9 cellular contexts compared by ENCODE assay signal in the genomic region with DNA sequence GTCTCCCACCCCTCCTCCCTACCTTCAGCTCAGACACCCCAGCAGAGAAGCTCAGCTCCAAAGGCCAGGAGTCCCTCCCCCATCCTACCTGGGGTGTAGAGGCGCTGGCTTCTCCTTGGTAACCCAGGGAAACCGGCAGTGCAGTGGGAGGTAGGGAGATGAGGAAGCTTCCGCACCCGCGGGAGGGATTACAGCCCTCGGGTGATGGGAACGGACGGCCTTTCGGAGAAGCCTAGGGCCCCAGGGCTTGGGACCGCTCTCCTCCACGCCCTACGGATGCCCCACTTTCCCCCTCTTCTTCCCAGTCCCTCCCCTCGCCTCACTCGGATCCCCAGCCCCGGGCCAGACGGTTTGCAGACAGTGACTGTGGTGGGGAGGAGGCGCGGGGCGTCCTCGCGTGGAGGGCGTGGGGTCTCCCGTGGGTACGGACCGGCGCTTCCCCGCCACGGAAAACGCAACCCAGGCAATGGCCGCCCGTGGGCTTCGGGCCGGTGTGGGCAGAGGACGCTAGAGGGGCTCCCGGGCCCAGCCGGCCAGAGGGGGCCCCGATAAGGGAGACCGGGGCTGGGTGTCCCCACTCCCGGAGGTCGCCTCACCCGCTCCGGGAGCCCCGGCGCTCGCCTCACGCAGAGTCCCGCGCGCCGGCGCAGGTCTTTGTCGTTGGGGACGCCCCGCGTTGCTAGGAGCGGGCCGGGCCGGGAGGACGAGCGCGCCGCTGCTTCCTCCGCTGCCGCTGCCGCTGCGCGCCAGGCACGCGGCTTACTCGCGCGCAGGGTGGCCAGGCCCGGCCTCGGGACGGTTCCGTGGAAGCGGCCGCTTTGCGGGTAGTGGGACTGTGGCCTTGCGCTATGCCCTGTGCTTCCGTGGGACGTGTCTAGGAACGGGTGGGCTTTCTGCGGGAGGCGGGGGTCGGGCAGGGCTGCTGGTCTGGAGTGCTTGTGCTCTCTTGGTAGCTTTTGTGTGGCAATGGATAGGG. TPM values are rescaled to one million over a fixed set of nuclear protein-coding genes. Genes with fewer than 3 reads are reported as not detected.
DNase-seq lines count a peak whose midpoint lies in the region; ATAC-seq, FAIRE-seq and TF ChIP-seq lines count a peak whose summit lies in the region.
"Had no signal": no experiment of that assay in that cellular context is flagged by ENCODE, and none has a peak within 500 bp of the region (broad histone marks: within the 10 kb centered on the region; RNA-seq: fewer than 3 reads in every experiment).

No MANE protein-coding gene starts in this region.

- H3K27ac ChIP-seq in HL-60 (replicated peaks), result no peak overlapping the region
- peak overlapping the region; percentile 29 for H3K27ac ChIP-seq in cingulate gyrus (ENCODE audit: low read depth, low read length)
- no peak overlapping the region for H3K27ac ChIP-seq in HepG2 (ENCODE audit: extremely low read length, insufficient read depth, low read length)

- peaks cover 10 to 14% of the 10 kb centered on the region in 2 experiments; a peak in 4 of 5 replicates for H3K36me3 ChIP-seq in HepG2 (replicated peaks in 1 of 2; ENCODE audit: control insufficient read depth in 1 of 2, insufficient read depth in 2 of 2, low read length in 2 of 2)

- no peaks in the 10 kb centered on the region for H3K4me1 ChIP-seq in HepG2 (ENCODE audit: insufficient read depth, low read length)

- CTCF ChIA-PET in AG04449 (lab: Yijun Ruan, JAX) (interaction anchor here (1.0 to 16.0 kb wide), 5 partner anchors 8 to 199 kb away, joined by 3 to 158 read pairs (median 4); partner anchors contain the start of genes AARS2, NFKBIE and TMEM151B), HepG2 (lab: Yijun Ruan, JAX; ENCODE audit: low intra/inter-chr PET ratio, low total read pairs) (no interaction called here)

- TF ChIP-seq POLR2A in HepG2 (IDR thresholded peaks at IDR 0.05; ENCODE audit: insufficient read depth in 1 of 2, low read depth in 2 of 2, low read length in 2 of 2), result no peak

- DNase-seq in AG04449 (ENCODE audit: low read depth, low spot score) (no peak), HL-60 (ENCODE audit: low read depth in 1 of 2, low spot score in 1 of 2) (peak in 1 of 2 experiments; percentile 28), HepG2 (ENCODE audit: low spot score) (no peak), RKO (ENCODE audit: low spot score) (no peak), NCI-H1048 (lab: John Stamatoyannopoulos, UW) (no peak)
- peak; percentile 40 for DNase-seq in activated CD4-positive, alpha-beta T cell treated with anti-CD3 and anti-CD28 coated beads for 1 hour
- DNase-seq in stimulated activated CD4-positive, alpha-beta T cell treated with anti-CD3 and anti-CD28 coated beads, Interleukin-4, amount 100 ng/mL, for 4 hours, result peak; percentile 33 to 60

- TF ChIP-seq EP300 in HepG2 (IDR thresholded peaks at IDR 0.05; ENCODE audit: low read depth in 2 of 2, low read length in 2 of 2) (no peak), HepG2 (CRISPR knock-in tag; IDR thresholded peaks at IDR 0.05; ENCODE audit: borderline replicate concordance) (no peak)

- no peak overlapping the region for H3K9ac ChIP-seq in HepG2 (ENCODE audit: insufficient read depth, low read depth, low read length)

- no peaks in the 10 kb centered on the region for H3K79me2 ChIP-seq in HepG2 (ENCODE audit: insufficient read depth, low read length)

- POLR2A ChIA-PET in AG04449 (lab: Yijun Ruan, JAX) (interaction anchor here (1.6 kb wide), 1 partner anchor 12 kb away, joined by 5 read pairs; no protein-coding TSS in a partner anchor), HepG2 (lab: Yijun Ruan, JAX) (interaction anchor here (1.2 to 1.4 kb wide), 2 partner anchors 15 to 41 kb away, joined by 3 to 5 read pairs; partner anchors contain the start of gene AARS2)

- in situ Hi-C loops in HepG2 (cut with HindIII; ENCODE audit: extremely low pct_ligation_motif_present, low pct_unique_long_range_greater_than_20kb), result no loop called here

- ATAC-seq in HepG2, result peak; percentile 27

- no peak for TF ChIP-seq RAD21 in HepG2 (CRISPR knock-in tag; IDR thresholded peaks at IDR 0.05)

- WGBS in HepG2 (ENCODE audit: low lambda C conversion rate), result 65% methylated on average over 66 of the region's 86 CpGs

- H3K9me3 ChIP-seq in HepG2 (ENCODE audit: low read length), result no peaks in the 10 kb centered on the region

- no peak overlapping the region for H2AFZ ChIP-seq in HepG2 (ENCODE audit: low read length)

- peak overlapping the region; percentile 34 for H3K4me2 ChIP-seq in HepG2 (ENCODE audit: low read depth, low read length)

- BruUV-seq in HepG2 (replicated peaks; lab: Mats Ljungman, UMichigan), result no TSS peak

- H3K27me3 ChIP-seq in HL-60 (ENCODE audit: insufficient read depth, poor library complexity, severe bottlenecking) (peaks cover 27% of the 10 kb centered on the region), HepG2 (ENCODE audit: control insufficient read depth in 1 of 2, insufficient read depth in 2 of 2, low read length in 2 of 2) (peaks cover 0 to 17% of the 10 kb centered on the region in 2 experiments; a peak in 2 of 5 replicates)

- no peak for FAIRE-seq in HepG2 (lab: Jason Lieb, UNC)

- peak overlapping the region; percentile 43 for H3K4me3 ChIP-seq in AG04449 (ENCODE audit: low read depth, low read length)
- H3K4me3 ChIP-seq in HL-60 (replicated peaks; ENCODE audit: insufficient read depth, low read length), result peak overlapping the region; percentile 38
- H3K4me3 ChIP-seq in HepG2 (replicated peaks in 1 of 3; ENCODE audit: insufficient read depth in 1 of 3, low read depth in 2 of 3, low read length in 3 of 3), result peak overlapping the region in 1 of 3 experiments; percentile 39; a peak in 2 of 6 replicates

- TF ChIP-seq CTCF in AG04449 (IDR thresholded peaks at IDR 0.05; ENCODE audit: insufficient read depth, low read length, missing control alignments) (no peak), HL-60 (IDR thresholded peaks at IDR 0.05; ENCODE audit: insufficient read depth, low read length) (no peak), HepG2 (CRISPR knock-in tag; IDR thresholded peaks at IDR 0.05) (no peak)

- intact Hi-C loops in HepG2 (cut with micrococcal nuclease; ENCODE audit: unreplicated experiment), result loop anchor here (1.0 kb wide), 1 partner anchor 23 kb away; no protein-coding TSS in a partner anchor

- no peaks in the 10 kb centered on the region for H4K20me1 ChIP-seq in HepG2 (ENCODE audit: insufficient read depth, low read length)

RNA-seq across cellular contexts. Expression of gene AARS2, which starts 15.8 kb away (rescaled TPM):
- total RNA-seq in HepG2 (2016; rRNA removed; fragmentation: Illumina TruSeq; extraction: Trizol), result 13.7 and 24.1 TPM in 2 replicates
- total RNA-seq in HepG2 (2016; cell fraction: cytosol; rRNA removed; fragmentation: Illumina TruSeq; extraction: Trizol; ENCODE audit: low read depth), result 6.5 and 8.6 TPM in 2 replicates
- total RNA-seq in HepG2 (2016; cell fraction: insoluble cytoplasmic fraction; rRNA removed; fragmentation: Illumina TruSeq; extraction: Trizol), result 10.9 and 25.7 TPM in 2 replicates
- 4.5 and 4.6 TPM in 2 replicates for total RNA-seq in HepG2 (2016; cell fraction: membrane; rRNA removed; fragmentation: Illumina TruSeq; extraction: Trizol)
- 23.2 and 25.2 TPM in 2 replicates for total RNA-seq in HepG2 (2016; cell fraction: nucleus; rRNA removed; fragmentation: Illumina TruSeq; extraction: Trizol)
- 7.5 and 8.3 TPM in 2 replicates for polyA plus RNA-seq in HepG2 (2011; rRNA removed)
- polyA plus RNA-seq in HepG2 (2011; cell fraction: cytosol; rRNA removed), result 4.3 and 6.6 TPM in 2 replicates
- 17.7 and 21.8 TPM in 2 replicates for polyA plus RNA-seq in HepG2 (2011; cell fraction: nucleus; rRNA removed)
- 4.8 and 6.1 TPM in 2 replicates for polyA plus RNA-seq in HepG2 (2012)
- 0.89 and 0.94 TPM in 2 replicates for polyA plus RNA-seq in HepG2 (2016; cell fraction: cytosol; fragmentation: Illumina TruSeq; extraction: Trizol; ENCODE audit: low read depth)
- polyA plus RNA-seq in HepG2 (2016; cell fraction: insoluble cytoplasmic fraction; fragmentation: Illumina TruSeq; extraction: Trizol; ENCODE audit: low read depth), result 7.2 and 9.1 TPM in 2 replicates
- polyA plus RNA-seq in HepG2 (2016; cell fraction: membrane; fragmentation: Illumina TruSeq; extraction: Trizol; ENCODE audit: low read depth), result 1.7 and 1.8 TPM in 2 replicates
- 27.7 and 30.3 TPM in 2 replicates for polyA plus RNA-seq in HepG2 (2016; cell fraction: nucleus; fragmentation: Illumina TruSeq; extraction: Trizol; ENCODE audit: insufficient read depth, low read depth)
- 19.5 and 27.4 TPM in 2 replicates for polyA minus RNA-seq in HepG2 (2011; rRNA and poly(A)+ RNA removed; ENCODE audit: low replicate concordance)
- 5.3 and 5.6 TPM in 2 replicates for polyA minus RNA-seq in HepG2 (2011; cell fraction: cytosol; rRNA and poly(A)+ RNA removed)
- polyA minus RNA-seq in HepG2 (2011; cell fraction: nucleus; rRNA and poly(A)+ RNA removed), result 24.0 and 26.8 TPM in 2 replicates

RNA-seq across cellular contexts. Expression of gene TMEM151B, which starts 27.1 kb away (rescaled TPM):
- total RNA-seq in HepG2 (2016; rRNA removed; fragmentation: Illumina TruSeq; extraction: Trizol), result not detected in 2 replicates
- total RNA-seq in HepG2 (2016; cell fraction: cytosol; rRNA removed; fragmentation: Illumina TruSeq; extraction: Trizol; ENCODE audit: low read depth), result not detected in 2 replicates
- total RNA-seq in HepG2 (2016; cell fraction: insoluble cytoplasmic fraction; rRNA removed; fragmentation: Illumina TruSeq; extraction: Trizol), result 0.06 TPM in 1 of 2 replicates, not detected in the other
- not detected in 2 replicates for total RNA-seq in HepG2 (2016; cell fraction: membrane; rRNA removed; fragmentation: Illumina TruSeq; extraction: Trizol)
- not detected in 2 replicates for total RNA-seq in HepG2 (2016; cell fraction: nucleus; rRNA removed; fragmentation: Illumina TruSeq; extraction: Trizol)
- 0.01 TPM in 1 of 2 replicates, not detected in the other for polyA plus RNA-seq in HepG2 (2011; rRNA removed)
- 0.01 TPM in 1 of 2 replicates, not detected in the other for polyA plus RNA-seq in HepG2 (2011; cell fraction: cytosol; rRNA removed)
- polyA plus RNA-seq in HepG2 (2011; cell fraction: nucleus; rRNA removed), result 0.02 TPM in 1 of 2 replicates, not detected in the other
- polyA plus RNA-seq in HepG2 (2012), result 0.19 TPM in 2 replicates
- polyA plus RNA-seq in HepG2 (2016; cell fraction: cytosol; fragmentation: Illumina TruSeq; extraction: Trizol; ENCODE audit: low read depth), result not detected in 2 replicates
- polyA plus RNA-seq in HepG2 (2016; cell fraction: insoluble cytoplasmic fraction; fragmentation: Illumina TruSeq; extraction: Trizol; ENCODE audit: low read depth), result not detected in 2 replicates
- not detected in 2 replicates for polyA plus RNA-seq in HepG2 (2016; cell fraction: membrane; fragmentation: Illumina TruSeq; extraction: Trizol; ENCODE audit: low read depth)
- not detected in 2 replicates for polyA plus RNA-seq in HepG2 (2016; cell fraction: nucleus; fragmentation: Illumina TruSeq; extraction: Trizol; ENCODE audit: insufficient read depth, low read depth)
- polyA minus RNA-seq in HepG2 (2011; rRNA and poly(A)+ RNA removed; ENCODE audit: low replicate concordance), result not detected in 2 replicates
- not detected in 2 replicates for polyA minus RNA-seq in HepG2 (2011; cell fraction: cytosol; rRNA and poly(A)+ RNA removed)
- not detected in 2 replicates for polyA minus RNA-seq in HepG2 (2011; cell fraction: nucleus; rRNA and poly(A)+ RNA removed)
- total RNA-seq: dermis microvascular lymphatic vessel endothelial cell had no signal

RNA-seq across cellular contexts. Expression of gene NFKBIE, which starts 32.0 kb away (rescaled TPM):
- total RNA-seq in HepG2 (2016; rRNA removed; fragmentation: Illumina TruSeq; extraction: Trizol), result 14.5 and 15.0 TPM in 2 replicates
- total RNA-seq in HepG2 (2016; cell fraction: cytosol; rRNA removed; fragmentation: Illumina TruSeq; extraction: Trizol; ENCODE audit: low read depth), result 5.3 and 5.4 TPM in 2 replicates
- total RNA-seq in HepG2 (2016; cell fraction: insoluble cytoplasmic fraction; rRNA removed; fragmentation: Illumina TruSeq; extraction: Trizol), result 15.7 and 16.3 TPM in 2 replicates
- 10.7 and 10.8 TPM in 2 replicates for total RNA-seq in HepG2 (2016; cell fraction: membrane; rRNA removed; fragmentation: Illumina TruSeq; extraction: Trizol)
- 8.5 and 11.8 TPM in 2 replicates for total RNA-seq in HepG2 (2016; cell fraction: nucleus; rRNA removed; fragmentation: Illumina TruSeq; extraction: Trizol)
- 6.7 and 8.5 TPM in 2 replicates for polyA plus RNA-seq in HepG2 (2011; rRNA removed)
- 7.7 and 9.3 TPM in 2 replicates for polyA plus RNA-seq in HepG2 (2011; cell fraction: cytosol; rRNA removed)
- polyA plus RNA-seq in HepG2 (2011; cell fraction: nucleus; rRNA removed), result 11.7 and 15.6 TPM in 2 replicates
- polyA plus RNA-seq in HepG2 (2012), result 7.1 TPM in 2 replicates
- 3.3 and 4.0 TPM in 2 replicates for polyA plus RNA-seq in HepG2 (2016; cell fraction: cytosol; fragmentation: Illumina TruSeq; extraction: Trizol; ENCODE audit: low read depth)
- polyA plus RNA-seq in HepG2 (2016; cell fraction: insoluble cytoplasmic fraction; fragmentation: Illumina TruSeq; extraction: Trizol; ENCODE audit: low read depth), result 14.6 and 14.8 TPM in 2 replicates
- 5.7 and 7.3 TPM in 2 replicates for polyA plus RNA-seq in HepG2 (2016; cell fraction: membrane; fragmentation: Illumina TruSeq; extraction: Trizol; ENCODE audit: low read depth)
- polyA plus RNA-seq in HepG2 (2016; cell fraction: nucleus; fragmentation: Illumina TruSeq; extraction: Trizol; ENCODE audit: insufficient read depth, low read depth), result 14.2 and 16.3 TPM in 2 replicates
- 3.3 and 10.9 TPM in 2 replicates for polyA minus RNA-seq in HepG2 (2011; rRNA and poly(A)+ RNA removed; ENCODE audit: low replicate concordance)
- polyA minus RNA-seq in HepG2 (2011; cell fraction: cytosol; rRNA and poly(A)+ RNA removed), result 4.6 and 6.2 TPM in 2 replicates
- polyA minus RNA-seq in HepG2 (2011; cell fraction: nucleus; rRNA and poly(A)+ RNA removed), result 4.5 and 8.3 TPM in 2 replicates

RNA-seq across cellular contexts. Expression of gene SLC35B2, which starts 40.0 kb away (rescaled TPM):
- total RNA-seq in HepG2 (2016; rRNA removed; fragmentation: Illumina TruSeq; extraction: Trizol), result 34.9 and 61.1 TPM in 2 replicates
- 21.2 and 24.1 TPM in 2 replicates for total RNA-seq in HepG2 (2016; cell fraction: cytosol; rRNA removed; fragmentation: Illumina TruSeq; extraction: Trizol; ENCODE audit: low read depth)
- total RNA-seq in HepG2 (2016; cell fraction: insoluble cytoplasmic fraction; rRNA removed; fragmentation: Illumina TruSeq; extraction: Trizol), result 35.1 and 62.8 TPM in 2 replicates
- 44.9 and 53.8 TPM in 2 replicates for total RNA-seq in HepG2 (2016; cell fraction: membrane; rRNA removed; fragmentation: Illumina TruSeq; extraction: Trizol)
- total RNA-seq in HepG2 (2016; cell fraction: nucleus; rRNA removed; fragmentation: Illumina TruSeq; extraction: Trizol), result 56.1 and 63.9 TPM in 2 replicates
- polyA plus RNA-seq in HepG2 (2011; rRNA removed), result 148 and 168 TPM in 2 replicates
- polyA plus RNA-seq in HepG2 (2011; cell fraction: cytosol; rRNA removed), result 139 and 176 TPM in 2 replicates
- 99.4 and 112 TPM in 2 replicates for polyA plus RNA-seq in HepG2 (2011; cell fraction: nucleus; rRNA removed)
- polyA plus RNA-seq in HepG2 (2012), result 54.8 and 61.1 TPM in 2 replicates
- polyA plus RNA-seq in HepG2 (2016; cell fraction: cytosol; fragmentation: Illumina TruSeq; extraction: Trizol; ENCODE audit: low read depth), result 26.8 and 34.1 TPM in 2 replicates
- 41.4 and 43.9 TPM in 2 replicates for polyA plus RNA-seq in HepG2 (2016; cell fraction: insoluble cytoplasmic fraction; fragmentation: Illumina TruSeq; extraction: Trizol; ENCODE audit: low read depth)
- polyA plus RNA-seq in HepG2 (2016; cell fraction: membrane; fragmentation: Illumina TruSeq; extraction: Trizol; ENCODE audit: low read depth), result 45.2 and 53.5 TPM in 2 replicates
- polyA plus RNA-seq in HepG2 (2016; cell fraction: nucleus; fragmentation: Illumina TruSeq; extraction: Trizol; ENCODE audit: insufficient read depth, low read depth), result 95.9 and 97.5 TPM in 2 replicates
- 148 and 221 TPM in 2 replicates for polyA minus RNA-seq in HepG2 (2011; rRNA and poly(A)+ RNA removed; ENCODE audit: low replicate concordance)
- polyA minus RNA-seq in HepG2 (2011; cell fraction: cytosol; rRNA and poly(A)+ RNA removed), result 47.0 and 47.4 TPM in 2 replicates
- polyA minus RNA-seq in HepG2 (2011; cell fraction: nucleus; rRNA and poly(A)+ RNA removed), result 26.1 and 26.9 TPM in 2 replicates

RNA-seq across cellular contexts. Expression of gene SPATS1, which starts 45.1 kb away (rescaled TPM):
- total RNA-seq in HepG2 (2016; rRNA removed; fragmentation: Illumina TruSeq; extraction: Trizol), result not detected in 2 replicates
- not detected in 2 replicates for total RNA-seq in HepG2 (2016; cell fraction: cytosol; rRNA removed; fragmentation: Illumina TruSeq; extraction: Trizol; ENCODE audit: low read depth)
- not detected in 2 replicates for total RNA-seq in HepG2 (2016; cell fraction: insoluble cytoplasmic fraction; rRNA removed; fragmentation: Illumina TruSeq; extraction: Trizol)
- total RNA-seq in HepG2 (2016; cell fraction: membrane; rRNA removed; fragmentation: Illumina TruSeq; extraction: Trizol), result not detected in 2 replicates
- total RNA-seq in HepG2 (2016; cell fraction: nucleus; rRNA removed; fragmentation: Illumina TruSeq; extraction: Trizol), result not detected in 2 replicates
- polyA plus RNA-seq in HepG2 (2011; rRNA removed), result not detected in 2 replicates
- not detected in 2 replicates for polyA plus RNA-seq in HepG2 (2011; cell fraction: cytosol; rRNA removed)
- not detected in 2 replicates for polyA plus RNA-seq in HepG2 (2011; cell fraction: nucleus; rRNA removed)
- polyA plus RNA-seq in HepG2 (2012), result not detected in 2 replicates
- not detected in 2 replicates for polyA plus RNA-seq in HepG2 (2016; cell fraction: cytosol; fragmentation: Illumina TruSeq; extraction: Trizol; ENCODE audit: low read depth)
- not detected in 2 replicates for polyA plus RNA-seq in HepG2 (2016; cell fraction: insoluble cytoplasmic fraction; fragmentation: Illumina TruSeq; extraction: Trizol; ENCODE audit: low read depth)
- not detected in 2 replicates for polyA plus RNA-seq in HepG2 (2016; cell fraction: membrane; fragmentation: Illumina TruSeq; extraction: Trizol; ENCODE audit: low read depth)
- not detected in 2 replicates for polyA plus RNA-seq in HepG2 (2016; cell fraction: nucleus; fragmentation: Illumina TruSeq; extraction: Trizol; ENCODE audit: insufficient read depth, low read depth)
- polyA minus RNA-seq in HepG2 (2011; rRNA and poly(A)+ RNA removed; ENCODE audit: low replicate concordance), result not detected in 2 replicates
- not detected in 2 replicates for polyA minus RNA-seq in HepG2 (2011; cell fraction: cytosol; rRNA and poly(A)+ RNA removed)
- polyA minus RNA-seq in HepG2 (2011; cell fraction: nucleus; rRNA and poly(A)+ RNA removed), result not detected in 2 replicates
- total RNA-seq: dermis microvascular lymphatic vessel endothelial cell had no signal

Comparison
In these comparisons a context has a peak if more than half of its experiments do, and no peak if none do; other contexts are left out.
1. DNase-seq: peak in activated CD4-positive, alpha-beta T cell treated with anti-CD3 and anti-CD28 coated beads for 1 hour (single experiment) and stimulated activated CD4-positive, alpha-beta T cell treated with anti-CD3 and anti-CD28 coated beads, Interleukin-4, amount 100 ng/mL, for 4 hours (2 of 2); none in AG04449 (single experiment), HepG2 (single experiment), RKO (single experiment) and NCI-H1048 (single experiment).